8 cellular contexts compared by ENCODE assay signal in the genomic region with DNA sequence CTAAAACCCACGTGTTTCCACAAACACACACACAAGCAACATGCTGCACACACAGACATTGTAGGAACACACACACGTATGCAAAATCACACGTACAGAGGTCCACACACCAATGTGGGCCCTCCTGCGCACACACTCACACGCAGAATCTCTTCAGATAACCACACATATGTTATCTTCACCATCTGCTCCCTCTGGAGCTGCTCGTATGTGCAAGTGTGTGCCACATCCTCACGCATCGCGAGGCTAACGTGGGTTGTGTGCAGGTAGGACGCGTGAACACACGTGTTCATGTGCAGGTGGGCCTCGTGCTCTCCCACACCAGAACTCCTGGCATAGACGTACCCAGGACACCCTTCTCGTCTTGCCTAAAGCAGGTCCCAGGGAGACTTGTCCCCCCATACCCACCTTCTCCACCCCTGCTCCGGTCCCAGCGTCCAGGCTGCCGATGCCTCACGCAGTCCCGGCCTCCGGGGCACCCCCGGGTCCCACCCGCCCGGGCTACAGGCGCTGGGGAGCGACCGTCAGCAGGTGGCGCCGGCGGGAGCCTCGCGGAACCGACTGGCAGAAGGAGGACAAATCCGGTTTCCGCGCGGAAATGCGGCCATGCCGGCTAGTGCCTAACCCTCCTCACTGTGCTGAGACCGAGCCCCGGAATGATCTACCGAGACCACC. TPM values are rescaled to one million over a fixed set of nuclear protein-coding genes. Genes with fewer than 3 reads are reported as not detected.
DNase-seq lines count a peak whose midpoint lies in the region; ATAC-seq and TF ChIP-seq lines count a peak whose summit lies in the region.

No MANE protein-coding gene starts in this region.

- no peaks in the 10 kb centered on the region for H3K36me3 Mint-ChIP-seq in activated CD4-positive, alpha-beta T cell treated with anti-CD3 and anti-CD28 coated beads, Interleukin-2, amount 10 ng/mL, durations not matched to agents 7 days and 5 days (ENCODE audit: low read depth)

- peak overlapping the region; percentile 90 for H3K27ac Mint-ChIP-seq in activated CD4-positive, alpha-beta T cell treated with anti-CD3 and anti-CD28 coated beads, Interleukin-2, amount 10 ng/mL, durations not matched to agents 7 days and 5 days

- H3K27ac ChIP-seq in dorsolateral prefrontal cortex (peak overlapping the region in 25 of 59 donors; percentile 1 to 54 (median 28)), psoas muscle (no peak overlapping the region)

- H3K4me3 ChIP-seq in dorsolateral prefrontal cortex: peak overlapping the region in 52 of 59 donors; percentile 15 to 57 (median 41)
- peak overlapping the region; percentile 27 for H3K4me3 ChIP-seq in psoas muscle

- H3K27me3 ChIP-seq in dorsolateral prefrontal cortex (peaks cover 0 to 14% (median 0%) of the 10 kb centered on the region in 45 donors), psoas muscle (ENCODE audit: insufficient read depth in 3 of 3, low read length in 2 of 3) (no peaks in the 10 kb centered on the region)

- ATAC-seq in psoas muscle (peak; percentile 63 to 87 (median 69)), GM18867 (IDR thresholded peaks at IDR 0.05; ENCODE audit: unreplicated experiment) (no peak), GM18858 (IDR thresholded peaks at IDR 0.05; ENCODE audit: unreplicated experiment) (no peak)

- H3K36me3 ChIP-seq in psoas muscle (ENCODE audit: insufficient read depth in 1 of 2, low read depth in 1 of 2): no peaks in the 10 kb centered on the region

- CTCF ChIA-PET in activated CD4-positive, alpha-beta T cell treated with anti-CD3 and anti-CD28 coated beads, Interleukin-2, amount 10 ng/mL, durations not matched to agents 7 days and 5 days (lab: Charles Lee): interaction anchor here (1.3 kb wide), 1 partner anchor 79 kb away, joined by 4 read pairs; no protein-coding TSS in a partner anchor

- intact Hi-C loops in dorsolateral prefrontal cortex (cut with DNase I): loop anchor here in 1 of 2 donors (5.0 kb wide), 1 partner anchor 65 kb away; no protein-coding TSS in a partner anchor
- intact Hi-C loops in psoas muscle (cut with DNase I): loop anchor here (2.0 to 5.0 kb wide), 2 partner anchors 75 to 80 kb away; no protein-coding TSS in a partner anchor

- peak overlapping the region; percentile 73 for H3K4me3 Mint-ChIP-seq in activated CD4-positive, alpha-beta T cell treated with anti-CD3 and anti-CD28 coated beads, Interleukin-2, amount 10 ng/mL, durations not matched to agents 7 days and 5 days

- peak; percentile 72 for DNase-seq in activated CD4-positive, alpha-beta T cell treated with anti-CD3 and anti-CD28 coated beads, Interleukin-2, amount 10 ng/mL, durations not matched to agents 7 days and 5 days
- DNase-seq in dorsolateral prefrontal cortex (peak in 8 of 10 donors; percentile 42 to 84 (median 71)), psoas muscle (peak; percentile 47 to 76), hepatic stellate cell (ENCODE audit: low spot score) (no peak), GDM1 (lab: John Stamatoyannopoulos, UW) (no peak)

- H3K9me3 Mint-ChIP-seq in activated CD4-positive, alpha-beta T cell treated with anti-CD3 and anti-CD28 coated beads, Interleukin-2, amount 10 ng/mL, durations not matched to agents 7 days and 5 days: no peaks in the 10 kb centered on the region

- peaks cover 12% of the 10 kb centered on the region for H3K4me1 Mint-ChIP-seq in activated CD4-positive, alpha-beta T cell treated with anti-CD3 and anti-CD28 coated beads, Interleukin-2, amount 10 ng/mL, durations not matched to agents 7 days and 5 days

- peaks cover 4% of the 10 kb centered on the region for H3K4me1 ChIP-seq in psoas muscle

- peaks cover 17% of the 10 kb centered on the region for H3K27me3 Mint-ChIP-seq in activated CD4-positive, alpha-beta T cell treated with anti-CD3 and anti-CD28 coated beads, Interleukin-2, amount 10 ng/mL, durations not matched to agents 7 days and 5 days

- POLR2A ChIA-PET in activated CD4-positive, alpha-beta T cell treated with anti-CD3 and anti-CD28 coated beads, Interleukin-2, amount 10 ng/mL, durations not matched to agents 7 days and 5 days (lab: Charles Lee): no interaction called here

- H3K9me3 ChIP-seq in psoas muscle: no peaks in the 10 kb centered on the region

- peak; percentile 25; the same call in 1 of the 2 replicates for TF ChIP-seq CTCF in GM12874 (IDR thresholded peaks at IDR 0.05; ENCODE audit: insufficient read depth, low read depth, low read length)
- TF ChIP-seq CTCF in dorsolateral prefrontal cortex (IDR thresholded peaks at IDR 0.05 in 54 of 56, conservative IDR thresholded peaks at IDR 0.05 in 2 of 56; ENCODE audit: low read depth in 1 of 56, partially characterized antibody in 56 of 56): peak in 55 of 56 donors; percentile 19 to 71 (median 57)
- TF ChIP-seq CTCF in psoas muscle (IDR thresholded peaks at IDR 0.05): peak; percentile 53

- 33 to 56% (median 33%) methylated on average over 25 to 43 of the region's 43 CpGs for WGBS in psoas muscle, 3 donors

RNA-seq across cellular contexts. Expression of a gene that starts 10.3 kb away (rescaled TPM):
- 100 to 1,000 TPM; 130 to 142 TPM for total RNA-seq in activated CD4-positive, alpha-beta T cell treated with anti-CD3 and anti-CD28 coated beads, Interleukin-2, amount 10 ng/mL, durations not matched to agents 7 days and 5 days
- total RNA-seq in dorsolateral prefrontal cortex (100 to 1,000 TPM in 25 of 120 experiments, 10 to 100 TPM in 95; 29.3 to 315 (median 85.3) TPM), psoas muscle (1 to 10 TPM in 2 of 4 donors, under 1 TPM in 2; 0.84 to 3.4 (median 1.0) TPM)
- 1 to 10 TPM in 1 of 3 donors, under 1 TPM in 2; 0.56 to 1.5 (median 0.65) TPM for polyA plus RNA-seq in psoas muscle

Comparison
In these comparisons a context has a peak if more than half of its experiments do, and no peak if none do; other contexts are left out.
1. DNase-seq: peak in activated CD4-positive, alpha-beta T cell treated with anti-CD3 and anti-CD28 coated beads, Interleukin-2, amount 10 ng/mL, durations not matched to agents 7 days and 5 days (single experiment), dorsolateral prefrontal cortex (8 of 10) and psoas muscle (2 of 2); none in hepatic stellate cell (single experiment) and GDM1 (single experiment).
2. ATAC-seq: peak in psoas muscle (4 of 4); none in GM18867 (single experiment) and GM18858 (single experiment).
3. RNA of a gene that starts 10.3 kb away (total RNA-seq): 130 to 142 TPM in activated CD4-positive, alpha-beta T cell treated with anti-CD3 and anti-CD28 coated beads, Interleukin-2, amount 10 ng/mL, durations not matched to agents 7 days and 5 days and 29.3 to 315 TPM in dorsolateral prefrontal cortex; 0.84 to 3.4 TPM in psoas muscle; every median in the first group is over 4 times any median in the second.
4. Peak in every context shown above with its lines, with median percentiles within 50 percentile points of each other: CTCF ChIP-seq.